In genomic region chr10:46077141-46077554, GRCh38 we compare ENCODE assay signal across 17 cellular contexts. TPM values are rescaled to one million over a fixed set of nuclear protein-coding genes. Genes with fewer than 3 reads are reported as not detected.
A peak's percentile ranks its signal among the peaks of the same experiment; 100 is the strongest.
DNase-seq lines count a peak whose midpoint lies in the region; ATAC-seq and TF ChIP-seq lines count a peak whose summit lies in the region.
"Had no signal": no experiment of that assay in that cellular context is flagged by ENCODE, and none has a peak within 500 bp of the region (broad histone marks: within the 10 kb centered on the region; RNA-seq: fewer than 3 reads in every experiment).

No MANE protein-coding gene starts in this region.

- ATAC-seq in left lung, result no peak
- ATAC-seq: psoas muscle had no signal

- H3K79me2 ChIP-seq in Karpas-422 (ENCODE audit: low read length), result no peaks in the 10 kb centered on the region

- H3K27ac ChIP-seq in 22Rv1 (peak overlapping the region; percentile 82), Karpas-422 (ENCODE audit: low read length) (no peak overlapping the region), left lung (peak overlapping the region in 1 of 2 donors; percentile 72)
- H3K27ac ChIP-seq: ascending aorta, dorsolateral prefrontal cortex, psoas muscle had no signal

- no peak overlapping the region for H2AFZ ChIP-seq in Karpas-422 (ENCODE audit: low read length)

- H3K27me3 ChIP-seq in Karpas-422 (ENCODE audit: low read length) (no peaks in the 10 kb centered on the region), left lung (no peaks in the 10 kb centered on the region)
- H3K27me3 ChIP-seq: ascending aorta, BE2C, dorsolateral prefrontal cortex had no signal

- H3K4me3 ChIP-seq in fibroblast of pulmonary artery (replicated peaks; ENCODE audit: low read depth, low read length), result no peak overlapping the region
- no peak overlapping the region for H3K4me3 ChIP-seq in Karpas-422 (ENCODE audit: low read length)
- no peak overlapping the region for H3K4me3 ChIP-seq in left lung
- H3K4me3 ChIP-seq: ascending aorta, dorsolateral prefrontal cortex, psoas muscle had no signal

- intact Hi-C loops in left lung (cut with DNase I), result no loop called here

- DNase-seq in EH (ENCODE audit: low read depth), result peak; percentile 42
- peak; percentile 73 for DNase-seq in OCI-M1 (lab: John Stamatoyannopoulos, UW)
- peak; percentile 23 for DNase-seq in fibroblast of pulmonary artery (ENCODE audit: low read depth)
- no peak for DNase-seq in AG08395 (ENCODE audit: low spot score)
- no peak for DNase-seq in Karpas-422
- no peak for DNase-seq in left lung
- DNase-seq in D341Med (ENCODE audit: low spot score), result no peak
- DNase-seq: activated B cell treated with CpG ODN at 0.5 μM for 24 hours; activated T-cell treated with anti-CD3 and anti-CD28 coated beads, Interleukin-2, amount 50 U/mL, for 1 hour; BE2C; dorsolateral prefrontal cortex; NCI-H2081 treated with DMSO at 0.1 percent for 48 hours; NCI-H82; psoas muscle; Right ventricle myocardium superior had no signal

- H4K20me1 ChIP-seq in Karpas-422 (ENCODE audit: insufficient read depth, low read depth, low read length), result no peaks in the 10 kb centered on the region

- no peak for TF ChIP-seq CTCF in 22Rv1 (IDR thresholded peaks at IDR 0.05)
- no peak for TF ChIP-seq CTCF in fibroblast of pulmonary artery (IDR thresholded peaks at IDR 0.05; ENCODE audit: low read length, missing control alignments)
- no peak for TF ChIP-seq CTCF in left lung (IDR thresholded peaks at IDR 0.05)

- H3K36me3 ChIP-seq in Karpas-422 (ENCODE audit: insufficient read depth, low read length), result no peaks in the 10 kb centered on the region
- no peaks in the 10 kb centered on the region for H3K36me3 ChIP-seq in left lung
- H3K36me3 ChIP-seq: ascending aorta, BE2C had no signal

- H3K4me2 ChIP-seq in Karpas-422 (ENCODE audit: low read depth, low read length, poor library complexity, severe bottlenecking), result no peak overlapping the region

- no peak overlapping the region for H3K9ac ChIP-seq in Karpas-422 (ENCODE audit: low read length)

- no peaks in the 10 kb centered on the region for H3K4me1 ChIP-seq in Karpas-422 (ENCODE audit: low read length)
- H3K4me1 ChIP-seq in left lung, result peaks cover 0 to 30% of the 10 kb centered on the region in 2 donors
- H3K4me1 ChIP-seq: ascending aorta, BE2C, psoas muscle had no signal

- H3K9me3 ChIP-seq in Karpas-422 (ENCODE audit: low read length) (no peaks in the 10 kb centered on the region), left lung (no peaks in the 10 kb centered on the region)
- H3K9me3 ChIP-seq: ascending aorta, BE2C, psoas muscle had no signal

- H3K9me2 ChIP-seq in Karpas-422 (replicated peaks; ENCODE audit: insufficient read depth, low read length), result no peaks in the 10 kb centered on the region

RNA-seq across cellular contexts. Expression of gene MSMB, which starts 31.1 kb away (rescaled TPM):
- not detected in 2 replicates for total RNA-seq in Karpas-422 (2014; rRNA removed; shearing (Covaris generic); ENCODE audit: low replicate concordance)
- total RNA-seq in left lung, result 10 to 100 TPM in 1 of 2 donors, not detected in 1; 17.1 TPM
- total RNA-seq: activated B cell treated with CpG ODN at 0.5 μM for 24 hours, ascending aorta, dorsolateral prefrontal cortex, psoas muscle, Right ventricle myocardium superior had no signal

RNA-seq across cellular contexts. Expression of gene NCOA4, which starts 46.7 kb away (rescaled TPM):
- 81.1 and 116 TPM in 2 replicates for total RNA-seq in Karpas-422 (2014; rRNA removed; shearing (Covaris generic); ENCODE audit: low replicate concordance)
- total RNA-seq in left lung, result 100 to 1,000 TPM; 174 to 196 TPM

Comparison
In these comparisons a context has a peak if more than half of its experiments do, and no peak if none do; other contexts are left out.
1. DNase-seq: peak in EH (single experiment), OCI-M1 (single experiment) and fibroblast of pulmonary artery (single experiment); none in AG08395 (single experiment), Karpas-422 (single experiment), left lung (0 of 2) and D341Med (single experiment).